1 cellular context compared by ENCODE assay signal in genomic region chr3:58237940-58238681, GRCh38.
TF ChIP-seq lines count a peak whose summit lies in the region.

No MANE protein-coding gene starts in this region.

TF ChIP-seq in HepG2, 621 proteins besides CTCF, POLR2A, EP300 and RAD21 (continued from another document and continues in another):
- TF ChIP-seq MBNL3 (CRISPR knock-in tag; conservative IDR thresholded peaks at IDR 0.05), result no peak
- no peak for TF ChIP-seq IRF9 (CRISPR knock-in tag; IDR thresholded peaks at IDR 0.05; ENCODE audit: borderline replicate concordance)
- TF ChIP-seq, protein P1, sequence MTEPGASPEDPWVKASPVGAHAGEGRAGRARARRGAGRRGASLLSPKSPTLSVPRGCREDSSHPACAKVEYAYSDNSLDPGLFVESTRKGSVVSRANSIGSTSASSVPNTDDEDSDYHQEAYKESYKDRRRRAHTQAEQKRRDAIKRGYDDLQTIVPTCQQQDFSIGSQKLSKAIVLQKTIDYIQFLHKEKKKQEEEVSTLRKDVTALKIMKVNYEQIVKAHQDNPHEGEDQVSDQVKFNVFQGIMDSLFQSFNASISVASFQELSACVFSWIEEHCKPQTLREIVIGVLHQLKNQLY (CRISPR knock-in tag; IDR thresholded peaks at IDR 0.05), result peak; percentile 57; the same call in 1 of the 2 replicates
- TF ChIP-seq, protein P2, sequence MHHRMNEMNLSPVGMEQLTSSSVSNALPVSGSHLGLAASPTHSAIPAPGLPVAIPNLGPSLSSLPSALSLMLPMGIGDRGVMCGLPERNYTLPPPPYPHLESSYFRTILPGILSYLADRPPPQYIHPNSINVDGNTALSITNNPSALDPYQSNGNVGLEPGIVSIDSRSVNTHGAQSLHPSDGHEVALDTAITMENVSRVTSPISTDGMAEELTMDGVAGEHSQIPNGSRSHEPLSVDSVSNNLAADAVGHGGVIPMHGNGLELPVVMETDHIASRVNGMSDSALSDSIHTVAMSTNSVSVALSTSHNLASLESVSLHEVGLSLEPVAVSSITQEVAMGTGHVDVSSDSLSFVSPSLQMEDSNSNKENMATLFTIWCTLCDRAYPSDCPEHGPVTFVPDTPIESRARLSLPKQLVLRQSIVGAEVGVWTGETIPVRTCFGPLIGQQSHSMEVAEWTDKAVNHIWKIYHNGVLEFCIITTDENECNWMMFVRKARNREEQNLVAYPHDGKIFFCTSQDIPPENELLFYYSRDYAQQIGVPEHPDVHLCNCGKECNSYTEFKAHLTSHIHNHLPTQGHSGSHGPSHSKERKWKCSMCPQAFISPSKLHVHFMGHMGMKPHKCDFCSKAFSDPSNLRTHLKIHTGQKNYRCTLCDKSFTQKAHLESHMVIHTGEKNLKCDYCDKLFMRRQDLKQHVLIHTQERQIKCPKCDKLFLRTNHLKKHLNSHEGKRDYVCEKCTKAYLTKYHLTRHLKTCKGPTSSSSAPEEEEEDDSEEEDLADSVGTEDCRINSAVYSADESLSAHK (CRISPR knock-in tag; IDR thresholded peaks at IDR 0.05; ENCODE audit: borderline replicate concordance), result no peak
- no peak for TF ChIP-seq ZSCAN29 (CRISPR knock-in tag; conservative IDR thresholded peaks at IDR 0.05)
- TF ChIP-seq TOPORS (CRISPR knock-in tag; IDR thresholded peaks at IDR 0.05), result peak; percentile 17; the same call in 1 of the 2 replicates
- no peak for TF ChIP-seq JARID2 (CRISPR knock-in tag; IDR thresholded peaks at IDR 0.05; ENCODE audit: insufficient replicate concordance)
- peak; percentile 79; the same call in 1 of the 2 replicates for TF ChIP-seq ZNF512B (CRISPR knock-in tag; IDR thresholded peaks at IDR 0.05; ENCODE audit: borderline replicate concordance)
- no peak for TF ChIP-seq CC2D1A (CRISPR knock-in tag; IDR thresholded peaks at IDR 0.05)
- no peak for TF ChIP-seq POGZ (CRISPR knock-in tag; IDR thresholded peaks at IDR 0.05)
- TF ChIP-seq TGIF2 (CRISPR knock-in tag; IDR thresholded peaks at IDR 0.05), result peak; percentile 82
- peak; percentile 39; the same call in 1 of the 2 replicates for TF ChIP-seq ARID5B (CRISPR knock-in tag; IDR thresholded peaks at IDR 0.05)
- peak; percentile 67; the same call in 1 of the 2 replicates for TF ChIP-seq PPARG (CRISPR knock-in tag; conservative IDR thresholded peaks at IDR 0.05)
- TF ChIP-seq, protein P3, sequence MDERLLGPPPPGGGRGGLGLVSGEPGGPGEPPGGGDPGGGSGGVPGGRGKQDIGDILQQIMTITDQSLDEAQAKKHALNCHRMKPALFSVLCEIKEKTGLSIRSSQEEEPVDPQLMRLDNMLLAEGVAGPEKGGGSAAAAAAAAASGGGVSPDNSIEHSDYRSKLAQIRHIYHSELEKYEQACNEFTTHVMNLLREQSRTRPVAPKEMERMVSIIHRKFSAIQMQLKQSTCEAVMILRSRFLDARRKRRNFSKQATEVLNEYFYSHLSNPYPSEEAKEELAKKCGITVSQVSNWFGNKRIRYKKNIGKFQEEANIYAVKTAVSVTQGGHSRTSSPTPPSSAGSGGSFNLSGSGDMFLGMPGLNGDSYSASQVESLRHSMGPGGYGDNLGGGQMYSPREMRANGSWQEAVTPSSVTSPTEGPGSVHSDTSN (CRISPR knock-in tag; IDR thresholded peaks at IDR 0.05), result no peak
- no peak for TF ChIP-seq SP2 (CRISPR knock-in tag; IDR thresholded peaks at IDR 0.05)
- TF ChIP-seq, protein P4, sequence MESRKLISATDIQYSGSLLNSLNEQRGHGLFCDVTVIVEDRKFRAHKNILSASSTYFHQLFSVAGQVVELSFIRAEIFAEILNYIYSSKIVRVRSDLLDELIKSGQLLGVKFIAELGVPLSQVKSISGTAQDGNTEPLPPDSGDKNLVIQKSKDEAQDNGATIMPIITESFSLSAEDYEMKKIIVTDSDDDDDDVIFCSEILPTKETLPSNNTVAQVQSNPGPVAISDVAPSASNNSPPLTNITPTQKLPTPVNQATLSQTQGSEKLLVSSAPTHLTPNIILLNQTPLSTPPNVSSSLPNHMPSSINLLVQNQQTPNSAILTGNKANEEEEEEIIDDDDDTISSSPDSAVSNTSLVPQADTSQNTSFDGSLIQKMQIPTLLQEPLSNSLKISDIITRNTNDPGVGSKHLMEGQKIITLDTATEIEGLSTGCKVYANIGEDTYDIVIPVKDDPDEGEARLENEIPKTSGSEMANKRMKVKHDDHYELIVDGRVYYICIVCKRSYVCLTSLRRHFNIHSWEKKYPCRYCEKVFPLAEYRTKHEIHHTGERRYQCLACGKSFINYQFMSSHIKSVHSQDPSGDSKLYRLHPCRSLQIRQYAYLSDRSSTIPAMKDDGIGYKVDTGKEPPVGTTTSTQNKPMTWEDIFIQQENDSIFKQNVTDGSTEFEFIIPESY (CRISPR knock-in tag; IDR thresholded peaks at IDR 0.05), result no peak
- no peak for TF ChIP-seq ZNF274 (CRISPR knock-in tag; IDR thresholded peaks at IDR 0.05)
- peak; percentile 90; the same call in 1 of the 2 replicates for TF ChIP-seq ZNF572 (CRISPR knock-in tag; IDR thresholded peaks at IDR 0.05)
- TF ChIP-seq AGO1 (IDR thresholded peaks at IDR 0.05; ENCODE audit: low read depth, low read length, poor library complexity, severe bottlenecking), result no peak
- TF ChIP-seq FOXC1 (CRISPR knock-in tag; IDR thresholded peaks at IDR 0.05; ENCODE audit: borderline replicate concordance), result peak; percentile 53; the same call in 1 of the 2 replicates
- TF ChIP-seq, protein P5, sequence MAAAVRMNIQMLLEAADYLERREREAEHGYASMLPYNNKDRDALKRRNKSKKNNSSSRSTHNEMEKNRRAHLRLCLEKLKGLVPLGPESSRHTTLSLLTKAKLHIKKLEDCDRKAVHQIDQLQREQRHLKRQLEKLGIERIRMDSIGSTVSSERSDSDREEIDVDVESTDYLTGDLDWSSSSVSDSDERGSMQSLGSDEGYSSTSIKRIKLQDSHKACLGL (CRISPR knock-in tag; IDR thresholded peaks at IDR 0.05), result peak; percentile 83
- TF ChIP-seq ATF1 (CRISPR knock-in tag; IDR thresholded peaks at IDR 0.05), result no peak
- no peak for TF ChIP-seq ZNF672 (CRISPR knock-in tag; IDR thresholded peaks at IDR 0.05)
- TF ChIP-seq NAIF1 (CRISPR knock-in tag; IDR thresholded peaks at IDR 0.05; ENCODE audit: borderline replicate concordance), result no peak
- TF ChIP-seq FOXA3 (CRISPR knock-in tag; IDR thresholded peaks at IDR 0.05), result peak; percentile 25; the same call in 1 of the 2 replicates
- no peak; the same call in 1 of the 2 replicates for TF ChIP-seq ZNF563 (CRISPR knock-in tag; IDR thresholded peaks at IDR 0.05)
- no peak for TF ChIP-seq MLLT10 (CRISPR knock-in tag; IDR thresholded peaks at IDR 0.05)
- TF ChIP-seq SRSF9 (IDR thresholded peaks at IDR 0.05; ENCODE audit: borderline replicate concordance, insufficient read depth, low read depth, low read length, poor library complexity, severe bottlenecking), result no peak
- TF ChIP-seq, protein P6, sequence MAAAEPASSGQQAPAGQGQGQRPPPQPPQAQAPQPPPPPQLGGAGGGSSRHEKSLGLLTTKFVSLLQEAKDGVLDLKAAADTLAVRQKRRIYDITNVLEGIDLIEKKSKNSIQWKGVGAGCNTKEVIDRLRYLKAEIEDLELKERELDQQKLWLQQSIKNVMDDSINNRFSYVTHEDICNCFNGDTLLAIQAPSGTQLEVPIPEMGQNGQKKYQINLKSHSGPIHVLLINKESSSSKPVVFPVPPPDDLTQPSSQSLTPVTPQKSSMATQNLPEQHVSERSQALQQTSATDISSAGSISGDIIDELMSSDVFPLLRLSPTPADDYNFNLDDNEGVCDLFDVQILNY (CRISPR knock-in tag; conservative IDR thresholded peaks at IDR 0.05), result no peak
- TF ChIP-seq CEBPG (CRISPR knock-in tag; IDR thresholded peaks at IDR 0.05), result peak; percentile 90
- TF ChIP-seq NONO (IDR thresholded peaks at IDR 0.05), result no peak
- peak; percentile 81 for TF ChIP-seq NONO (CRISPR knock-in tag; conservative IDR thresholded peaks at IDR 0.05)
- no peak for TF ChIP-seq ZMAT5 (CRISPR knock-in tag; IDR thresholded peaks at IDR 0.05; ENCODE audit: borderline replicate concordance, low read depth)
- no peak for TF ChIP-seq BRCA1 (CRISPR knock-in tag; IDR thresholded peaks at IDR 0.05)
- TF ChIP-seq ZNF350 (CRISPR knock-in tag; IDR thresholded peaks at IDR 0.05; ENCODE audit: borderline replicate concordance, low read depth), result peak; percentile 64; the same call in 1 of the 2 replicates
- TF ChIP-seq BCL6 (CRISPR knock-in tag; IDR thresholded peaks at IDR 0.05), result peak; percentile 42; the same call in 1 of the 2 replicates
- no peak for TF ChIP-seq KAT8 (CRISPR knock-in tag; IDR thresholded peaks at IDR 0.05)
- TF ChIP-seq, protein P7, sequence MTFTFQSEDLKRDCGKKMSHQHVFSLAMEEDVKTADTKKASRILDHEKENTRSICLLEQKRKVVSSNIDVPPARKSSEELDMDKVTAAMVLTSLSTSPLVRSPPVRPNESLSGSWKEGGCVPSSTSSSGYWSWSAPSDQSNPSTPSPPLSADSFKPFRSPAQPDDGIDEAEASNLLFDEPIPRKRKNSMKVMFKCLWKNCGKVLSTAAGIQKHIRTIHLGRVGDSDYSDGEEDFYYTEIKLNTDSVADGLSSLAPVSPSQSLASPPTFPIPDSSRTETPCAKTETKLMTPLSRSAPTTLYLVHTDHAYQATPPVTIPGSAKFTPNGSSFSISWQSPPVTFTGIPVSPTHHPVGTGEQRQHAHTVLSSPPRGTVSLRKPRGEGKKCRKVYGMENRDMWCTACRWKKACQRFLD (CRISPR knock-in tag; IDR thresholded peaks at IDR 0.05; ENCODE audit: borderline replicate concordance), result peak; percentile 66; the same call in 1 of the 2 replicates
- no peak for TF ChIP-seq ZSCAN25 (CRISPR knock-in tag; IDR thresholded peaks at IDR 0.05)
- TF ChIP-seq ZNF138 (CRISPR knock-in tag; IDR thresholded peaks at IDR 0.05; ENCODE audit: low read depth), result no peak
- TF ChIP-seq ZIK1 (CRISPR knock-in tag; IDR thresholded peaks at IDR 0.05; ENCODE audit: borderline replicate concordance, low read depth), result 0 out of 2 replicates have a peak, but pooled peaks have one; percentile 28
- no peak for TF ChIP-seq NFIC (IDR thresholded peaks at IDR 0.05; ENCODE audit: low read length)
- TF ChIP-seq ARNTL (CRISPR knock-in tag; IDR thresholded peaks at IDR 0.05), result peak; percentile 95
- TF ChIP-seq NR2F1 (CRISPR knock-in tag; IDR thresholded peaks at IDR 0.05), result 0 out of 4 replicates have a peak, but pooled peaks of 1 of the 2 experiments have one; percentile 11
- TF ChIP-seq, protein P8, sequence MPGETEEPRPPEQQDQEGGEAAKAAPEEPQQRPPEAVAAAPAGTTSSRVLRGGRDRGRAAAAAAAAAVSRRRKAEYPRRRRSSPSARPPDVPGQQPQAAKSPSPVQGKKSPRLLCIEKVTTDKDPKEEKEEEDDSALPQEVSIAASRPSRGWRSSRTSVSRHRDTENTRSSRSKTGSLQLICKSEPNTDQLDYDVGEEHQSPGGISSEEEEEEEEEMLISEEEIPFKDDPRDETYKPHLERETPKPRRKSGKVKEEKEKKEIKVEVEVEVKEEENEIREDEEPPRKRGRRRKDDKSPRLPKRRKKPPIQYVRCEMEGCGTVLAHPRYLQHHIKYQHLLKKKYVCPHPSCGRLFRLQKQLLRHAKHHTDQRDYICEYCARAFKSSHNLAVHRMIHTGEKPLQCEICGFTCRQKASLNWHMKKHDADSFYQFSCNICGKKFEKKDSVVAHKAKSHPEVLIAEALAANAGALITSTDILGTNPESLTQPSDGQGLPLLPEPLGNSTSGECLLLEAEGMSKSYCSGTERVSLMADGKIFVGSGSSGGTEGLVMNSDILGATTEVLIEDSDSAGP (CRISPR knock-in tag; IDR thresholded peaks at IDR 0.05; ENCODE audit: borderline replicate concordance), result peak; percentile 32; the same call in 1 of the 2 replicates
